22 cellular contexts compared by ENCODE assay signal in the genomic region with DNA sequence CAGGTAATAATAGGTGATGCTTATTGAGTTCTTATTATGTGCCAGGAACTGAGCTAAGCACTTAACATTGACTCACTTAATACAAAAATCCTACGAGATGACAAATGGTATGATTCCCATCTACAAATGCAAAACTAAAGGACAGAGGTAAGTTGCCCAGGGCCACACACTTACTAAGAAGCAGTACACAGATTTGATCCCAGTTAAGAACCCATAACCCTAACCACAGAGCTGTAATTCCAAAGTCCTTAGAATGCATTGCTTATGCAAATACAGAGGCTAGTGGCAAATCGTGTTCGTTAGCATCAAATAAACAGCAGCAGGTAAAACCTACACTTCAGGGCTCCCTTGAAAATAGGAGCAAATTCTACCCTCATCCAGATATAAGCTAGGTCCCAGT.
DNase-seq lines count a peak whose midpoint lies in the region; ATAC-seq and TF ChIP-seq lines count a peak whose summit lies in the region.
"Had no signal": no experiment of that assay in that cellular context is flagged by ENCODE, and none has a peak within 500 bp of the region (broad histone marks: within the 10 kb centered on the region; RNA-seq: fewer than 3 reads in every experiment).

No MANE protein-coding gene starts in this region.

- H3K4me1 Mint-ChIP-seq in MCF 10A (ENCODE audit: insufficient read depth, unreplicated experiment) (peaks cover 12% of the 10 kb centered on the region), WTC11 (peaks cover 56% of the 10 kb centered on the region)
- peaks cover 22% of the 10 kb centered on the region for H3K4me1 Mint-ChIP-seq in activated T-helper 2 cell treated with anti-CD3 and anti-CD28 coated beads, Interferon-gamma antibody, Interleukin-2, Interleukin-4, amounts not matched to agents 10 μg/mL and 5 μg/mL and 100 μg/mL, durations not matched to agents 14 hours and 24 hours and 36 hours (ENCODE audit: low read depth)

- ATAC-seq in WTC11 (no peak), GM18519 (IDR thresholded peaks at IDR 0.05; ENCODE audit: low FRiP score, unreplicated experiment) (no peak)
- ATAC-seq: CD8-positive, alpha-beta T cell had no signal

- H3K18ac ChIP-seq in mesenchymal stem cell (ENCODE audit: low read depth in 1 of 2, low read length in 2 of 2), result no peak overlapping the region

- no TSS peak for BruUV-seq in MCF 10A (replicated peaks; lab: Mats Ljungman, UMichigan)

- no peak overlapping the region for H2BK12ac ChIP-seq in mesenchymal stem cell (ENCODE audit: low read length in 2 of 2)

- POLR2A ChIA-PET in MCF 10A (lab: Yijun Ruan, JAX), result interaction anchor here (0.6 kb wide), 1 partner anchor 87 kb away, joined by 3 read pairs; no protein-coding TSS in a partner anchor
- POLR2A ChIA-PET in WTC11 (lab: Charles Lee), result no interaction called here

- H3K9ac ChIP-seq in mesenchymal stem cell (ENCODE audit: low read length), result no peak overlapping the region

- no peak overlapping the region for H3K4me2 ChIP-seq in mesenchymal stem cell (ENCODE audit: low read length, poor library complexity, severe bottlenecking)

- H3K27ac Mint-ChIP-seq in MCF 10A (ENCODE audit: low read depth, unreplicated experiment) (no peak overlapping the region), WTC11 (peak overlapping the region; percentile 23; the same call in 1 of the 2 replicates)
- H3K27ac Mint-ChIP-seq in activated T-helper 2 cell treated with anti-CD3 and anti-CD28 coated beads, Interferon-gamma antibody, Interleukin-2, Interleukin-4, amounts not matched to agents 10 μg/mL and 5 μg/mL and 100 μg/mL, durations not matched to agents 14 hours and 24 hours and 36 hours, result no peak overlapping the region
- H3K27ac Mint-ChIP-seq: CD8-positive, alpha-beta T cell had no signal

- TF ChIP-seq CTCF in MCF 10A (IDR thresholded peaks at IDR 0.05; ENCODE audit: unreplicated experiment) (no peak), WTC11 (IDR thresholded peaks at IDR 0.05) (no peak)

- no peaks in the 10 kb centered on the region for H3K9me3 Mint-ChIP-seq in MCF 10A (ENCODE audit: unreplicated experiment)
- H3K9me3 Mint-ChIP-seq in WTC11, result no peaks in the 10 kb centered on the region
- no peaks in the 10 kb centered on the region for H3K9me3 Mint-ChIP-seq in activated T-helper 2 cell treated with anti-CD3 and anti-CD28 coated beads, Interferon-gamma antibody, Interleukin-2, Interleukin-4, amounts not matched to agents 10 μg/mL and 5 μg/mL and 100 μg/mL, durations not matched to agents 14 hours and 24 hours and 36 hours
- H3K9me3 Mint-ChIP-seq: CD8-positive, alpha-beta T cell had no signal

- no peak overlapping the region for H2BK120ac ChIP-seq in mesenchymal stem cell (ENCODE audit: low read depth, low read length)

- H3K4me3 ChIP-seq in mesenchymal stem cell (ENCODE audit: insufficient read depth in 1 of 2, low read depth in 1 of 2, low read length in 2 of 2), result no peak overlapping the region

- H4K8ac ChIP-seq in mesenchymal stem cell (ENCODE audit: low read length), result no peak overlapping the region

- no peak overlapping the region for H2BK5ac ChIP-seq in mesenchymal stem cell (ENCODE audit: low read depth, low read length, poor library complexity, severe bottlenecking)

- no peaks in the 10 kb centered on the region for H3K27me3 ChIP-seq in mesenchymal stem cell (ENCODE audit: control insufficient read depth in 1 of 2, insufficient read depth in 1 of 2, low read length in 2 of 2)

- H3K14ac ChIP-seq in mesenchymal stem cell (ENCODE audit: low read length in 2 of 2), result no peak overlapping the region

- no peak overlapping the region for H2AFZ ChIP-seq in mesenchymal stem cell (ENCODE audit: low read depth, low read length)

- H3K4me1 ChIP-seq in mesenchymal stem cell (ENCODE audit: control insufficient read depth, insufficient read depth, low read depth, low read length), result peaks cover 10% of the 10 kb centered on the region

- H2BK15ac ChIP-seq in mesenchymal stem cell (ENCODE audit: low read depth, poor library complexity, severe bottlenecking), result no peak overlapping the region

- peaks cover 7% of the 10 kb centered on the region for H3K36me3 Mint-ChIP-seq in MCF 10A (ENCODE audit: insufficient read depth, unreplicated experiment)
- 0 out of 2 replicates have a peak, but pooled peaks cover 3% of the 10 kb centered on the region for H3K36me3 Mint-ChIP-seq in WTC11
- H3K36me3 Mint-ChIP-seq in activated T-helper 2 cell treated with anti-CD3 and anti-CD28 coated beads, Interferon-gamma antibody, Interleukin-2, Interleukin-4, amounts not matched to agents 10 μg/mL and 5 μg/mL and 100 μg/mL, durations not matched to agents 14 hours and 24 hours and 36 hours (ENCODE audit: low read depth), result no peaks in the 10 kb centered on the region
- H3K36me3 Mint-ChIP-seq: CD8-positive, alpha-beta T cell had no signal

- H3K27me3 Mint-ChIP-seq in MCF 10A (ENCODE audit: insufficient read depth, unreplicated experiment) (no peaks in the 10 kb centered on the region), WTC11 (ENCODE audit: low read depth) (no peaks in the 10 kb centered on the region)
- peaks cover 22% of the 10 kb centered on the region for H3K27me3 Mint-ChIP-seq in activated T-helper 2 cell treated with anti-CD3 and anti-CD28 coated beads, Interferon-gamma antibody, Interleukin-2, Interleukin-4, amounts not matched to agents 10 μg/mL and 5 μg/mL and 100 μg/mL, durations not matched to agents 14 hours and 24 hours and 36 hours (ENCODE audit: low read depth)

- in situ Hi-C loops in T47D (cut with HindIII; ENCODE audit: low pct_unique_long_range_greater_than_20kb, low sequenced_read_pairs), result no loop called here

- DNase-seq in T47D (ENCODE audit: low read depth in 1 of 2, low spot score in 1 of 2), result peak; percentile 8 to 76
- DNase-seq in MCF 10A (ENCODE audit: unreplicated experiment), result no peak
- DNase-seq in WTC11 (ENCODE audit: low spot score), result no peak
- peak; percentile 31 for DNase-seq in mesenchymal stem cell
- DNase-seq in activated T-helper 2 cell treated with anti-CD3 and anti-CD28 coated beads, Interferon-gamma antibody, Interleukin-2, Interleukin-4, amounts not matched to agents 10 μg/mL and 5 μg/mL and 100 μg/mL, durations not matched to agents 14 hours and 24 hours and 36 hours (ENCODE audit: low spot score), result no peak
- DNase-seq in activated T-cell treated with anti-CD3 and anti-CD28 coated beads, Interleukin-2, amount 50 U/mL, for 48 hours, result no peak
- DNase-seq in AG08396 (ENCODE audit: low spot score), result no peak
- DNase-seq: AML-193; C1 segment of cervical spinal cord; CD8-positive, alpha-beta T cell; DND-41; H7; Kasumi-1; NCI-H1092; NCI-H1436; NCI-H187 treated with DMSO at 0.1 percent for 48 hours; NCI-H2107; NCI-H774; NK-92 treated with Interleukin-12 subunit alpha and Interleukin-12 subunit beta, amount 100 ng/mL, for 24 hours; SHP77 had no signal

- CTCF ChIA-PET in MCF 10A (lab: Yijun Ruan, JAX) (interaction anchor here (0.8 to 1.4 kb wide), 2 partner anchors 10 to 17 kb away, joined by 3 read pairs; no protein-coding TSS in a partner anchor), WTC11 (lab: Charles Lee) (no interaction called here)

- H3K23ac ChIP-seq in mesenchymal stem cell (ENCODE audit: low read length in 2 of 2), result no peak overlapping the region

- H3K36me3 ChIP-seq in mesenchymal stem cell (ENCODE audit: control insufficient read depth in 1 of 2, insufficient read depth in 2 of 2, low read depth in 1 of 2, low read length in 2 of 2), result peaks cover under 1 to 77% of the 10 kb centered on the region in 2 experiments

- H3K4me3 Mint-ChIP-seq in MCF 10A (ENCODE audit: unreplicated experiment) (no peak overlapping the region), WTC11 (no peak overlapping the region)
- no peak overlapping the region for H3K4me3 Mint-ChIP-seq in activated T-helper 2 cell treated with anti-CD3 and anti-CD28 coated beads, Interferon-gamma antibody, Interleukin-2, Interleukin-4, amounts not matched to agents 10 μg/mL and 5 μg/mL and 100 μg/mL, durations not matched to agents 14 hours and 24 hours and 36 hours (ENCODE audit: low read depth)
- H3K4me3 Mint-ChIP-seq: CD8-positive, alpha-beta T cell had no signal

- intact Hi-C loops in MCF 10A (cut with micrococcal nuclease), result no loop called here
- intact Hi-C loops in activated T-helper 2 cell treated with anti-CD3 and anti-CD28 coated beads, Interferon-gamma antibody, Interleukin-2, Interleukin-4, amounts not matched to agents 10 μg/mL and 5 μg/mL and 100 μg/mL, durations not matched to agents 14 hours and 24 hours and 36 hours (cut with micrococcal nuclease), result no loop called here

- H3K27ac ChIP-seq in mesenchymal stem cell (ENCODE audit: low read length, poor library complexity, severe bottlenecking), result no peak overlapping the region
- H3K27ac ChIP-seq: 22Rv1 had no signal

- 59% methylated on average over 3 of the region's 3 CpGs for WGBS in mesenchymal stem cell

- H3K4ac ChIP-seq in mesenchymal stem cell (ENCODE audit: low read depth in 1 of 2, low read length in 2 of 2), result peak overlapping the region in 1 of 2 experiments; percentile 50

- peak overlapping the region; percentile 61 for H2AK5ac ChIP-seq in mesenchymal stem cell (ENCODE audit: low read length, severe bottlenecking)

- H3K9me3 ChIP-seq in mesenchymal stem cell (ENCODE audit: control insufficient read depth, low read length), result no peaks in the 10 kb centered on the region

- H3K79me1 ChIP-seq in mesenchymal stem cell (replicated peaks; ENCODE audit: low read length, poor library complexity, severe bottlenecking), result peaks cover 8% of the 10 kb centered on the region

- H4K91ac ChIP-seq in mesenchymal stem cell (ENCODE audit: low read length), result no peak overlapping the region

TF ChIP-seq in WTC11, 78 proteins besides CTCF, POLR2A, EP300 and RAD21 (continues in another document):
- TF ChIP-seq, protein P1, sequence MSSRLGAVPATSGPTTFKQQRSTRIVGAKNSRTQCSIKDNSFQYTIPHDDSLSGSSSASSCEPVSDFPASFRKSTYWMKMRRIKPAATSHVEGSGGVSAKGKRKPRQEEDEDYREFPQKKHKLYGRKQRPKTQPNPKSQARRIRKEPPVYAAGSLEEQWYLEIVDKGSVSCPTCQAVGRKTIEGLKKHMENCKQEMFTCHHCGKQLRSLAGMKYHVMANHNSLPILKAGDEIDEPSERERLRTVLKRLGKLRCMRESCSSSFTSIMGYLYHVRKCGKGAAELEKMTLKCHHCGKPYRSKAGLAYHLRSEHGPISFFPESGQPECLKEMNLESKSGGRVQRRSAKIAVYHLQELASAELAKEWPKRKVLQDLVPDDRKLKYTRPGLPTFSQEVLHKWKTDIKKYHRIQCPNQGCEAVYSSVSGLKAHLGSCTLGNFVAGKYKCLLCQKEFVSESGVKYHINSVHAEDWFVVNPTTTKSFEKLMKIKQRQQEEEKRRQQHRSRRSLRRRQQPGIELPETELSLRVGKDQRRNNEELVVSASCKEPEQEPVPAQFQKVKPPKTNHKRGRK (CRISPR knock-in tag; IDR thresholded peaks at IDR 0.05; ENCODE audit: borderline replicate concordance), result no peak
- TF ChIP-seq, protein P2, sequence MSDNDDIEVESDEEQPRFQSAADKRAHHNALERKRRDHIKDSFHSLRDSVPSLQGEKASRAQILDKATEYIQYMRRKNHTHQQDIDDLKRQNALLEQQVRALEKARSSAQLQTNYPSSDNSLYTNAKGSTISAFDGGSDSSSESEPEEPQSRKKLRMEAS (CRISPR knock-in tag; IDR thresholded peaks at IDR 0.05), result no peak

Comparison
In these comparisons a context has a peak if more than half of its experiments do, and no peak if none do; other contexts are left out.
1. DNase-seq: peak in T47D (2 of 2) and mesenchymal stem cell (single experiment); none in MCF 10A (single experiment), WTC11 (single experiment), activated T-helper 2 cell treated with anti-CD3 and anti-CD28 coated beads, Interferon-gamma antibody, Interleukin-2, Interleukin-4, amounts not matched to agents 10 μg/mL and 5 μg/mL and 100 μg/mL, durations not matched to agents 14 hours and 24 hours and 36 hours (single experiment), activated T-cell treated with anti-CD3 and anti-CD28 coated beads, Interleukin-2, amount 50 U/mL, for 48 hours (0 of 2) and AG08396 (single experiment).